ENCODE assay signal across 21 cellular contexts in genomic region chr6:70506321-70506720, GRCh38.
DNase-seq lines count a peak whose midpoint lies in the region; ATAC-seq, FAIRE-seq and TF ChIP-seq lines count a peak whose summit lies in the region.
"Had no signal": no experiment of that assay in that cellular context is flagged by ENCODE, and none has a peak within 500 bp of the region (broad histone marks: within the 10 kb centered on the region; RNA-seq: fewer than 3 reads in every experiment).

No MANE protein-coding gene starts in this region.

- SMC1A ChIA-PET in GM12878 (lab: Charles Lee; ENCODE audit: uncharacterized antibody, unreplicated experiment) = interaction anchor here (0.6 to 1.1 kb wide), 3 partner anchors 14 to 66 kb away, joined by 3 read pairs; no protein-coding TSS in a partner anchor

- RAD21 ChIA-PET in GM12878 (lab: Charles Lee; ENCODE audit: unreplicated experiment) = interaction anchor here (1.2 kb wide), 1 partner anchor 14 kb away, joined by 3 read pairs; no protein-coding TSS in a partner anchor

- no peak overlapping the region for H3K4me3 ChIP-seq in HepG2 (replicated peaks in 1 of 3; ENCODE audit: insufficient read depth in 1 of 3, low read depth in 2 of 3, low read length in 3 of 3)
- H3K4me3 ChIP-seq in right lobe of liver = no peak overlapping the region
- no peak overlapping the region for H3K4me3 ChIP-seq in GM12878
- no peak overlapping the region for H3K4me3 ChIP-seq in colonic mucosa
- H3K4me3 ChIP-seq in transverse colon = no peak overlapping the region
- H3K4me3 ChIP-seq: A549; BLaER1 treated with 17β-estradiol and CSF1 and Interleukin-3, amounts not matched to agents 10 nM and 100 nM; GM23338 had no signal

- H3K4me2 ChIP-seq in HepG2 (ENCODE audit: low read depth, low read length) (no peak overlapping the region), GM12878 (ENCODE audit: control insufficient read depth, insufficient read depth) (no peak overlapping the region)
- H3K4me2 ChIP-seq: A549; BLaER1 treated with 17β-estradiol and CSF1 and Interleukin-3, amounts not matched to agents 10 nM and 100 nM; GM23338 had no signal

- peaks cover 7% of the 10 kb centered on the region for H3K9me3 ChIP-seq in HepG2 (ENCODE audit: low read length)
- peaks cover 0 to 6% (median 2%) of the 10 kb centered on the region in 4 donors for H3K9me3 ChIP-seq in right lobe of liver
- peaks cover 10% of the 10 kb centered on the region for H3K9me3 ChIP-seq in GM12878 (replicated peaks; ENCODE audit: control insufficient read depth, insufficient read depth, low read length)
- H3K9me3 ChIP-seq in colonic mucosa = no peaks in the 10 kb centered on the region
- H3K9me3 ChIP-seq in transverse colon = peaks cover 8 to 10% of the 10 kb centered on the region in 2 donors
- H3K9me3 ChIP-seq: BE2C had no signal

- no peak for ATAC-seq in HepG2
- no peak for ATAC-seq in right lobe of liver
- no peak for ATAC-seq in GM12878
- ATAC-seq in GM18858 (IDR thresholded peaks at IDR 0.05; ENCODE audit: unreplicated experiment) = no peak
- ATAC-seq: A549, GM23338, HCT116 had no signal

- H3K9ac ChIP-seq in HepG2 (ENCODE audit: insufficient read depth, low read depth, low read length) (no peak overlapping the region), GM12878 (ENCODE audit: control insufficient read depth, insufficient read depth, low read length) (no peak overlapping the region), colonic mucosa (ENCODE audit: low read depth in 2 of 2, low read length in 2 of 2) (no peak overlapping the region)
- H3K9ac ChIP-seq: BLaER1 treated with 17β-estradiol and CSF1 and Interleukin-3, amounts not matched to agents 10 nM and 100 nM had no signal

- CTCF ChIA-PET in HepG2 (lab: Yijun Ruan, JAX; ENCODE audit: low intra/inter-chr PET ratio, low total read pairs) = no interaction called here
- CTCF ChIA-PET in GM12878 (lab: Yijun Ruan, JAX) = no interaction called here

- FAIRE-seq in HepG2 (lab: Jason Lieb, UNC) (no peak), GM12878 (lab: Jason Lieb, UNC) (no peak)
- FAIRE-seq: A549 had no signal

- intact Hi-C loops in HepG2 (cut with micrococcal nuclease; ENCODE audit: unreplicated experiment) (no loop called here), right lobe of liver (cut with DNase I) (no loop called here), GM12878 (cut with micrococcal nuclease; ENCODE audit: unreplicated experiment) (no loop called here), colonic mucosa (cut with DNase I) (no loop called here), transverse colon (cut with DNase I; ENCODE audit: low total_unique reads) (no loop called here)

- no peaks in the 10 kb centered on the region for H3K79me2 ChIP-seq in HepG2 (ENCODE audit: insufficient read depth, low read length)
- no peaks in the 10 kb centered on the region for H3K79me2 ChIP-seq in GM12878 (ENCODE audit: control insufficient read depth, insufficient read depth, low read length)

- H3K4me1 ChIP-seq in HepG2 (ENCODE audit: insufficient read depth, low read length) (peaks cover under 1% of the 10 kb centered on the region; the same call in 1 of the 2 replicates), right lobe of liver (no peaks in the 10 kb centered on the region), GM12878 (ENCODE audit: control insufficient read depth, insufficient read depth, low read length) (no peaks in the 10 kb centered on the region), colonic mucosa (no peaks in the 10 kb centered on the region), transverse colon (peaks cover 0 to 33% (median 14%) of the 10 kb centered on the region in 4 donors)
- H3K4me1 ChIP-seq: BE2C; BLaER1 treated with 17β-estradiol and CSF1 and Interleukin-3, amounts not matched to agents 10 nM and 100 nM had no signal

- H3K27ac ChIP-seq in HepG2 (ENCODE audit: extremely low read length, insufficient read depth, low read length) (no peak overlapping the region), right lobe of liver (no peak overlapping the region), GM12878 (ENCODE audit: control insufficient read depth, insufficient read depth) (no peak overlapping the region), colonic mucosa (peak overlapping the region; percentile 62), transverse colon (peak overlapping the region; percentile 72 to 81 (median 75))
- H3K27ac ChIP-seq: A549; BLaER1 treated with 17β-estradiol and CSF1 and Interleukin-3, amounts not matched to agents 10 nM and 100 nM had no signal

- BruUV-seq in HepG2 (replicated peaks; lab: Mats Ljungman, UMichigan) = no TSS peak
- no TSS peak for BruUV-seq in GM12878 (replicated peaks; lab: Mats Ljungman, UMichigan)

- H4K20me1 ChIP-seq in HepG2 (ENCODE audit: insufficient read depth, low read length) (no peaks in the 10 kb centered on the region), GM12878 (ENCODE audit: control insufficient read depth, insufficient read depth) (no peaks in the 10 kb centered on the region)
- H4K20me1 ChIP-seq: BLaER1 treated with 17β-estradiol and CSF1 and Interleukin-3, amounts not matched to agents 10 nM and 100 nM had no signal

- DNase-seq in HepG2 (ENCODE audit: low spot score) (no peak), right lobe of liver (no peak), GM12878 (ENCODE audit: low read depth, low spot score) (no peak), colonic mucosa (no peak), transverse colon (no peak), NCI-H1105 treated with DMSO at 0.1 percent for 48 hours (lab: John Stamatoyannopoulos, UW) (no peak)
- no peak for DNase-seq in activated naive CD4-positive, alpha-beta T cell (lab: John Stamatoyannopoulos, UW)
- DNase-seq: 8988T; ACHN; AML-193; BE2C; CD4-positive, alpha-beta T cell; CD8-positive, alpha-beta memory T cell; DMS153; DND-41; H9 had no signal

- TF ChIP-seq EP300 in HepG2 (IDR thresholded peaks at IDR 0.05; ENCODE audit: low read depth in 2 of 2, low read length in 2 of 2) (no peak), HepG2 (CRISPR knock-in tag; IDR thresholded peaks at IDR 0.05; ENCODE audit: borderline replicate concordance) (no peak), GM12878 (IDR thresholded peaks at IDR 0.05; ENCODE audit: borderline replicate concordance in 1 of 2, control insufficient read depth in 1 of 2, low read depth in 2 of 2, low read length in 2 of 2) (no peak), transverse colon (IDR thresholded peaks at IDR 0.05; ENCODE audit: low read depth) (no peak)

- H3K27me3 ChIP-seq in HepG2 (ENCODE audit: control insufficient read depth in 1 of 2, insufficient read depth in 2 of 2, low read length in 2 of 2) (no peaks in the 10 kb centered on the region), right lobe of liver (no peaks in the 10 kb centered on the region), GM12878 (replicated peaks in 1 of 2; ENCODE audit: control insufficient read depth in 2 of 2, insufficient read depth in 2 of 2, low read length in 1 of 2) (no peaks in the 10 kb centered on the region), colonic mucosa (no peaks in the 10 kb centered on the region), transverse colon (no peaks in the 10 kb centered on the region)
- H3K27me3 ChIP-seq: BE2C; BLaER1 treated with 17β-estradiol and CSF1 and Interleukin-3, amounts not matched to agents 10 nM and 100 nM had no signal

- TF ChIP-seq CTCF in HepG2 (CRISPR knock-in tag; IDR thresholded peaks at IDR 0.05) = no peak
- no peak for TF ChIP-seq CTCF in right lobe of liver (IDR thresholded peaks at IDR 0.05)
- TF ChIP-seq CTCF in GM12878 (IDR thresholded peaks at IDR 0.05 in 2 of 3, conservative IDR thresholded peaks at IDR 0.05 in 1 of 3; ENCODE audit: control insufficient read depth in 2 of 3, extremely low read depth in 1 of 3, insufficient read depth in 1 of 3, low read depth in 3 of 3, low read length in 3 of 3) = no peak
- TF ChIP-seq CTCF in colonic mucosa (IDR thresholded peaks at IDR 0.05) = no peak
- TF ChIP-seq CTCF in transverse colon (IDR thresholded peaks at IDR 0.05) = no peak

- TF ChIP-seq RAD21 in HepG2 (CRISPR knock-in tag; IDR thresholded peaks at IDR 0.05) = no peak
- no peak for TF ChIP-seq RAD21 in GM12878 (IDR thresholded peaks at IDR 0.05; ENCODE audit: insufficient read depth, low read depth, low read length)

- in situ Hi-C loops in HepG2 (cut with HindIII; ENCODE audit: extremely low pct_ligation_motif_present, low pct_unique_long_range_greater_than_20kb) (no loop called here), GM12878 (cut with MboI) (loop anchor here (25.0 kb wide), 1 partner anchor 381 kb away; no protein-coding TSS in a partner anchor), transverse colon (cut with MboI; ENCODE audit: low pct_ligation_motif_present in 1 of 4, low pct_unique_long_range_greater_than_20kb in 1 of 4, low sequenced_read_pairs in 3 of 4) (no loop called here)

- no peak for TF ChIP-seq POLR2A in HepG2 (IDR thresholded peaks at IDR 0.05; ENCODE audit: insufficient read depth in 1 of 2, low read depth in 2 of 2, low read length in 2 of 2)
- TF ChIP-seq POLR2A in right lobe of liver (IDR thresholded peaks at IDR 0.05) = no peak
- no peak for TF ChIP-seq POLR2A in GM12878 (IDR thresholded peaks at IDR 0.05; ENCODE audit: low read depth, low read length)
- no peak for TF ChIP-seq POLR2A in transverse colon (IDR thresholded peaks at IDR 0.05)

- 98% methylated on average over 2 of the region's 2 CpGs for WGBS in HepG2 (ENCODE audit: low lambda C conversion rate)
- WGBS in right lobe of liver (ENCODE audit: insufficient coverage, low coverage, low lambda C conversion rate, missing lambda C conversion rate) = 66% methylated on average over 2 of the region's 2 CpGs
- 93% methylated on average over 2 of the region's 2 CpGs for WGBS in GM12878 (ENCODE audit: insufficient coverage, insufficient replicate concordance, low lambda C conversion rate, missing lambda C conversion rate)
- WGBS in transverse colon (ENCODE audit: low coverage in 1 of 2), 2 donors = 87 to 90% methylated on average over 2 of the region's 2 CpGs

- H2AFZ ChIP-seq in HepG2 (ENCODE audit: low read length) (no peak overlapping the region), GM12878 (ENCODE audit: control insufficient read depth, low read depth, low read length) (no peak overlapping the region)
- H2AFZ ChIP-seq: GM23338 had no signal

- POLR2A ChIA-PET in HepG2 (lab: Yijun Ruan, JAX) = no interaction called here
- POLR2A ChIA-PET in GM12878 (lab: Charles Lee) = no interaction called here

- H3K36me3 ChIP-seq in HepG2 (replicated peaks in 1 of 2; ENCODE audit: control insufficient read depth in 1 of 2, insufficient read depth in 2 of 2, low read length in 2 of 2) (peaks cover 3 to 27% of the 10 kb centered on the region in 2 experiments; a peak in 4 of 5 replicates), right lobe of liver (peaks cover 0 to 7% (median 0%) of the 10 kb centered on the region in 4 donors), GM12878 (ENCODE audit: control insufficient read depth in 2 of 2, insufficient read depth in 2 of 2, low read length in 1 of 2) (peaks cover 0 to 16% of the 10 kb centered on the region in 2 experiments; a peak in 3 of 4 replicates), colonic mucosa (no peaks in the 10 kb centered on the region), transverse colon (peaks cover 0 to 36% (median 17%) of the 10 kb centered on the region in 4 donors)

Comparison
In these comparisons a context has a peak if more than half of its experiments do, and no peak if none do; other contexts are left out.
1. H3K27ac ChIP-seq: peak in colonic mucosa (single experiment) and transverse colon (4 of 4); none in HepG2 (single experiment), right lobe of liver (0 of 3) and GM12878 (single experiment).